In genomic region chr4:38046735-38047487, GRCh38 we compare ENCODE assay signal across 15 cellular contexts.
DNase-seq lines count a peak whose midpoint lies in the region; ATAC-seq, FAIRE-seq and TF ChIP-seq lines count a peak whose summit lies in the region.
"Had no signal": no experiment of that assay in that cellular context is flagged by ENCODE, and none has a peak within 500 bp of the region (broad histone marks: within the 10 kb centered on the region; RNA-seq: fewer than 3 reads in every experiment).

No MANE protein-coding gene starts in this region.

- H3K79me2 ChIP-seq in HepG2 (ENCODE audit: insufficient read depth, low read length): no peaks in the 10 kb centered on the region

- H3K9me3 ChIP-seq in HepG2 (ENCODE audit: low read length) (no peaks in the 10 kb centered on the region), right lobe of liver (no peaks in the 10 kb centered on the region)
- no peaks in the 10 kb centered on the region for H3K9me3 ChIP-seq in CD8-positive, alpha-beta memory T cell (ENCODE audit: low read length)

- H3K4me2 ChIP-seq in HepG2 (ENCODE audit: low read depth, low read length): no peak overlapping the region

- TF ChIP-seq POLR2A in HepG2 (IDR thresholded peaks at IDR 0.05; ENCODE audit: insufficient read depth in 1 of 2, low read depth in 2 of 2, low read length in 2 of 2) (no peak), right lobe of liver (IDR thresholded peaks at IDR 0.05) (no peak)

- intact Hi-C loops in HepG2 (cut with micrococcal nuclease; ENCODE audit: unreplicated experiment) (no loop called here), right lobe of liver (cut with DNase I) (no loop called here), posterior vena cava (cut with DNase I) (no loop called here)

- H3K27ac ChIP-seq in HepG2 (ENCODE audit: extremely low read length, insufficient read depth, low read length) (no peak overlapping the region), right lobe of liver (no peak overlapping the region)
- no peak overlapping the region for H3K27ac ChIP-seq in CD8-positive, alpha-beta memory T cell (ENCODE audit: low read depth, low read length)
- H3K27ac ChIP-seq: HL-60 had no signal

- H3K4me1 Mint-ChIP-seq in CD8-positive, alpha-beta memory T cell: no peaks in the 10 kb centered on the region

- no peak for TF ChIP-seq CTCF in HepG2 (CRISPR knock-in tag; IDR thresholded peaks at IDR 0.05)
- TF ChIP-seq CTCF in right lobe of liver (IDR thresholded peaks at IDR 0.05): no peak

- H3K9me3 Mint-ChIP-seq in CD8-positive, alpha-beta memory T cell: no peaks in the 10 kb centered on the region

- CTCF ChIA-PET in HepG2 (lab: Yijun Ruan, JAX; ENCODE audit: low intra/inter-chr PET ratio, low total read pairs): no interaction called here
- CTCF ChIA-PET in CD8-positive, alpha-beta memory T cell (lab: Charles Lee): interaction anchor here (0.8 kb wide), 1 partner anchor 684 kb away, joined by 3 read pairs; no protein-coding TSS in a partner anchor

- POLR2A ChIA-PET in HepG2 (lab: Yijun Ruan, JAX): no interaction called here
- POLR2A ChIA-PET in CD8-positive, alpha-beta memory T cell (lab: Charles Lee): no interaction called here

- in situ Hi-C loops in HepG2 (cut with HindIII; ENCODE audit: extremely low pct_ligation_motif_present, low pct_unique_long_range_greater_than_20kb): no loop called here

- H3K36me3 Mint-ChIP-seq in CD8-positive, alpha-beta memory T cell: peaks cover 11 to 75% (median 29%) of the 10 kb centered on the region in 3 donors

- TF ChIP-seq EP300 in HepG2 (IDR thresholded peaks at IDR 0.05; ENCODE audit: low read depth in 2 of 2, low read length in 2 of 2) (no peak), HepG2 (CRISPR knock-in tag; IDR thresholded peaks at IDR 0.05; ENCODE audit: borderline replicate concordance) (no peak)

- 95% methylated on average over 5 of the region's 5 CpGs for WGBS in HepG2 (ENCODE audit: low lambda C conversion rate)
- 54% methylated on average over 2 of the region's 5 CpGs for WGBS in right lobe of liver (ENCODE audit: insufficient coverage, low coverage, low lambda C conversion rate, missing lambda C conversion rate)

- no peak for TF ChIP-seq RAD21 in HepG2 (CRISPR knock-in tag; IDR thresholded peaks at IDR 0.05)

- ATAC-seq in HepG2 (no peak; the same call in 2 of the 3 replicates), right lobe of liver (no peak), HG03095 (IDR thresholded peaks at IDR 0.05; ENCODE audit: unreplicated experiment) (no peak)

- no peak overlapping the region for H2AFZ ChIP-seq in HepG2 (ENCODE audit: low read length)

- DNase-seq in HepG2 (ENCODE audit: low spot score) (no peak), right lobe of liver (no peak), astrocyte of the hippocampus (ENCODE audit: low read depth, low spot score) (peak; percentile 23), left kidney (ENCODE audit: low read depth, low spot score) (peak; percentile 87), posterior vena cava (ENCODE audit: low spot score) (no peak)
- DNase-seq in CD8-positive, alpha-beta memory T cell: no peak
- DNase-seq in stimulated activated CD8-positive, alpha-beta memory T cell treated with anti-CD3 and anti-CD28 coated beads, Interleukin-4, amount 100 ng/mL, for 48 hours: no peak
- DNase-seq: activated CD4-positive, alpha-beta T cell treated with anti-CD3 and anti-CD28 coated beads, Interleukin-2, amount 50 U/mL, for 4 hours; activated gamma-delta T cell treated with Interleukin-2 at 50 U/mL for 16 hours; cerebellar nuclear complex; NCI-H1092 treated with DMSO at 0.1 percent for 48 hours had no signal

- H3K27me3 Mint-ChIP-seq in CD8-positive, alpha-beta memory T cell: no peaks in the 10 kb centered on the region
- H3K27me3 Mint-ChIP-seq: progenitor cell of endocrine pancreas had no signal

- H4K20me1 ChIP-seq in HepG2 (ENCODE audit: insufficient read depth, low read length): no peaks in the 10 kb centered on the region

- peaks cover 20% of the 10 kb centered on the region for H3K4me1 ChIP-seq in HepG2 (ENCODE audit: insufficient read depth, low read length)
- no peaks in the 10 kb centered on the region for H3K4me1 ChIP-seq in right lobe of liver
- H3K4me1 ChIP-seq in CD8-positive, alpha-beta memory T cell (ENCODE audit: insufficient read depth, low read length): no peaks in the 10 kb centered on the region

- H3K36me3 ChIP-seq in HepG2 (replicated peaks in 1 of 2; ENCODE audit: control insufficient read depth in 1 of 2, insufficient read depth in 2 of 2, low read length in 2 of 2) (peaks cover 6 to 9% of the 10 kb centered on the region in 2 experiments; a peak in 3 of 5 replicates), right lobe of liver (peaks cover 0 to 20% (median 9%) of the 10 kb centered on the region in 4 donors)
- peaks cover 4% of the 10 kb centered on the region for H3K36me3 ChIP-seq in CD8-positive, alpha-beta memory T cell (ENCODE audit: insufficient read depth, low read length)

- BruUV-seq in HepG2 (replicated peaks; lab: Mats Ljungman, UMichigan): no TSS peak

- no peak overlapping the region for H3K9ac ChIP-seq in HepG2 (ENCODE audit: insufficient read depth, low read depth, low read length)

- H3K4me3 ChIP-seq in HepG2 (replicated peaks in 1 of 3; ENCODE audit: insufficient read depth in 1 of 3, low read depth in 2 of 3, low read length in 3 of 3) (no peak overlapping the region), right lobe of liver (no peak overlapping the region)
- no peak overlapping the region for H3K4me3 ChIP-seq in CD8-positive, alpha-beta memory T cell (ENCODE audit: low read length)

- H3K27ac Mint-ChIP-seq in CD8-positive, alpha-beta memory T cell: peak overlapping the region in 1 of 8 donors; percentile 52
- H3K27ac Mint-ChIP-seq: progenitor cell of endocrine pancreas had no signal

- no peak for FAIRE-seq in HepG2 (lab: Jason Lieb, UNC)
- FAIRE-seq: GM18507 had no signal

- H3K4me3 Mint-ChIP-seq in CD8-positive, alpha-beta memory T cell: no peak overlapping the region

- H3K27me3 ChIP-seq in HepG2 (ENCODE audit: control insufficient read depth in 1 of 2, insufficient read depth in 2 of 2, low read length in 2 of 2) (no peaks in the 10 kb centered on the region), right lobe of liver (no peaks in the 10 kb centered on the region)
- no peaks in the 10 kb centered on the region for H3K27me3 ChIP-seq in CD8-positive, alpha-beta memory T cell (ENCODE audit: insufficient read depth, low read length, poor library complexity, severe bottlenecking)

TF ChIP-seq in HepG2, 621 proteins besides CTCF, POLR2A, EP300 and RAD21:
- TF ChIP-seq ZFP36L1 (CRISPR knock-in tag; IDR thresholded peaks at IDR 0.05): no peak
- TF ChIP-seq SIX4 (CRISPR knock-in tag; IDR thresholded peaks at IDR 0.05): 0 out of 2 replicates have a peak, but pooled peaks have one; percentile 45

Comparison
In these comparisons a context has a peak if more than half of its experiments do, and no peak if none do; other contexts are left out.
1. DNase-seq: peak in astrocyte of the hippocampus (single experiment) and left kidney (single experiment); none in HepG2 (single experiment), right lobe of liver (0 of 3), CD8-positive, alpha-beta memory T cell (0 of 5), stimulated activated CD8-positive, alpha-beta memory T cell treated with anti-CD3 and anti-CD28 coated beads, Interleukin-4, amount 100 ng/mL, for 48 hours (single experiment) and posterior vena cava (single experiment).